ENCODE assay signal across 1 cellular context in the genomic region with DNA sequence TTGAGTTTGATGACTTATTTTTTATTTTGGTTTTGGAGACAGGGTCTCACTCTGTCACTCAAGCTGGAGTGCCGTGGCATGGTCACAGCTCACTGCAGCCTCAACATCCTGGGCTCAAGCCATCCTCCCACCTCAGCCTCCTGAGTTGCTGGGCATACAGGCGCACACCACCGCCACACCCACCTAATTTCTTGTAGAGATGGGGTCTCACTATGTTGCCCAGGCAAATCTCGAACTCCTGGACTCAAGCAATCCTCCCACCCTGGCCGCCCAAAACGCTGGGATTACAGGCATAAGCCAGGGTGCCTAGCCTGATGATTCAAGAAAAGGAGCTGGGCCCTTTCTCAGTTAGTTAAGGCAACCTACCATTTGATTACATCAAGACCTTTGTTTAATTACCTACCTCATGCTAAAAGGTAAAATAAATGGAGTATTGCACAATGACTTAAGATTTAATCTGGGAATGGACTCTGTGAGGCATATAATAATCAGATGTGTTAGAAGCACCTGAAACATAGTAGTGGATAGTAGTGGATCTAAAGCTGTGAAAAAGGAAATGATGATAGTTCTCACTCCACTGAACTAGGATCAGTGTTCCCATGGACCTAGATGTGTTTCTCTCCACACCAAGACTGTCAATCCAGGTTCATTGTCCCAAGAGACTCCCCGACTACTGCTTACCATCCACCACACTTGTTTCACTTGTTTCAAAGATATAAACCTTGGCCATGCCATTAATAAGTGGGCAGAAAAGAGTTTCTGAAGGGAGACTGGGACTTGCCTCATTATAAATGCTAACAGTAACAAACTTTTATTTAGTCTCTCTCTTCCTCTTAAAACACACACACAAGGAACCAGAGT.
TF ChIP-seq lines count a peak whose summit lies in the region.

No MANE protein-coding gene starts in this region.

TF ChIP-seq in GM12878, 131 proteins besides CTCF, POLR2A, EP300 and RAD21:
- TF ChIP-seq WRNIP1 (IDR thresholded peaks at IDR 0.05; ENCODE audit: borderline replicate concordance, low read depth, low read length) (no peak), KAT2A (conservative IDR thresholded peaks at IDR 0.05; ENCODE audit: control insufficient read depth, low read depth, low read length) (no peak), BCLAF1 (IDR thresholded peaks at IDR 0.05) (no peak), ZZZ3 (IDR thresholded peaks at IDR 0.05; ENCODE audit: control insufficient read depth, insufficient read length, low read depth) (no peak)
